Comparison of ENCODE assay signal across 28 cellular contexts in genomic region chr5:98217138-98217537, GRCh38.
DNase-seq lines count a peak whose midpoint lies in the region; ATAC-seq and TF ChIP-seq lines count a peak whose summit lies in the region.
"Had no signal": no experiment of that assay in that cellular context is flagged by ENCODE, and none has a peak within 500 bp of the region (broad histone marks: within the 10 kb centered on the region; RNA-seq: fewer than 3 reads in every experiment).

No MANE protein-coding gene starts in this region.

- TF ChIP-seq CTCF in GM20000 (IDR thresholded peaks at IDR 0.05; ENCODE audit: extremely low read depth, missing control alignments) = no peak

- peak; percentile 85 for ATAC-seq in GM18508 (IDR thresholded peaks at IDR 0.05; ENCODE audit: insufficient read depth, unreplicated experiment)
- ATAC-seq in HG02852 (IDR thresholded peaks at IDR 0.05; ENCODE audit: unreplicated experiment) = peak; percentile 77
- no peak for ATAC-seq in GM19035 (IDR thresholded peaks at IDR 0.05; ENCODE audit: unreplicated experiment)
- ATAC-seq: activated T-helper 17 cell treated with anti-CD3 and anti-CD28 coated beads, Interleukin-2, amount 50 U/mL, for 72 hours; heart left ventricle; pancreas had no signal

- DNase-seq in GM20000 (ENCODE audit: low spot score) (peak; percentile 4), cerebellar cortex (ENCODE audit: low spot score) (peak; percentile 5), NCI-H2196 treated with DMSO at 0.1 percent for 48 hours (lab: John Stamatoyannopoulos, UW; ENCODE audit: unreplicated experiment) (no peak), iPS-NIHi7 (ENCODE audit: extremely low spot score) (no peak)
- no peak for DNase-seq in activated CD4-positive, alpha-beta T cell treated with anti-CD3 and anti-CD28 coated beads, Interleukin-2, amount 50 U/mL, for 1 hour
- DNase-seq: ACHN; activated CD4-positive, alpha-beta memory T cell treated with anti-CD3 and anti-CD28 coated beads for 36 hours; activated CD4-positive, CD25-positive, alpha-beta regulatory T cell; BE2C; effector memory CD4-positive, alpha-beta T cell; erythroblast; H9; heart left ventricle; NCI-H1092; NCI-H187; NCI-H2171 treated with DMSO at 0.1 percent for 48 hours; NCI-H524; pancreas; retina; SIG-M5; small intestine; stimulated activated CD4-positive, alpha-beta T cell treated with anti-CD3 and anti-CD28 coated beads, Interleukin-1b, Interleukin-23, amount 100 ng/mL, for 48 hours; stomach; transverse colon had no signal

Comparison
In these comparisons a context has a peak if more than half of its experiments do, and no peak if none do; other contexts are left out.
1. DNase-seq: peak in GM20000 (single experiment) and cerebellar cortex (single experiment); none in NCI-H2196 treated with DMSO at 0.1 percent for 48 hours (single experiment), iPS-NIHi7 (single experiment) and activated CD4-positive, alpha-beta T cell treated with anti-CD3 and anti-CD28 coated beads, Interleukin-2, amount 50 U/mL, for 1 hour (single experiment).